In genomic region chr11:27108809-27109208, GRCh38 we compare ENCODE assay signal across 9 cellular contexts.
"Had no signal": no experiment of that assay in that cellular context is flagged by ENCODE, and none has a peak within 500 bp of the region (broad histone marks: within the 10 kb centered on the region; RNA-seq: fewer than 3 reads in every experiment).

No MANE protein-coding gene starts in this region.

- H3K9ac ChIP-seq: GM23248, KMS-11 had no signal

- FAIRE-seq: HTR-8/SVneo had no signal

- H3K9me3 ChIP-seq: HAP-1 had no signal

- DNase-seq: GM23248, GOT3, H7, HFFc6, KBM-7 had no signal

- H2AFZ ChIP-seq: GM23248 had no signal

- H3K4me1 ChIP-seq: HAP-1 had no signal

- ATAC-seq: HCT116 had no signal

- H3K27ac ChIP-seq: GM23248, KMS-11 had no signal

- H3K4me3 ChIP-seq: GM23248, HAP-1 had no signal

- H3K36me3 ChIP-seq: HAP-1 had no signal

- H3K4me2 ChIP-seq: KMS-11 had no signal
